ENCODE assay signal across 11 cellular contexts in genomic region chr5:166977916-166978434, GRCh38. TPM values are rescaled to one million over a fixed set of nuclear protein-coding genes. Genes with fewer than 3 reads are reported as not detected.
DNase-seq lines count a peak whose midpoint lies in the region; ATAC-seq, FAIRE-seq and TF ChIP-seq lines count a peak whose summit lies in the region.
"Had no signal": no experiment of that assay in that cellular context is flagged by ENCODE, and none has a peak within 500 bp of the region (broad histone marks: within the 10 kb centered on the region; RNA-seq: fewer than 3 reads in every experiment).

No MANE protein-coding gene starts in this region.

- peak overlapping the region; percentile 70 for H3K9ac ChIP-seq in iPS-15b (ENCODE audit: low read depth, low read length)
- no peak overlapping the region for H3K9ac ChIP-seq in kidney (ENCODE audit: low read length in 2 of 2)

- ATAC-seq in body of pancreas: no peak

- WGBS in body of pancreas, 2 donors: 21 to 38% methylated on average over 4 to 7 of the region's 7 CpGs

- H3K27ac Mint-ChIP-seq in CD14-positive monocyte: no peak overlapping the region
- H3K27ac Mint-ChIP-seq in progenitor cell of endocrine pancreas: peak overlapping the region; percentile 17

- H3K4me3 Mint-ChIP-seq in CD14-positive monocyte (peak overlapping the region; percentile 72 to 87), progenitor cell of endocrine pancreas (ENCODE audit: low read depth) (peak overlapping the region; percentile 95)

- TF ChIP-seq CTCF in CD14-positive monocyte (IDR thresholded peaks at IDR 0.05) (no peak), body of pancreas (IDR thresholded peaks at IDR 0.05) (no peak), progenitor cell of endocrine pancreas (IDR thresholded peaks at IDR 0.05; ENCODE audit: unreplicated experiment) (no peak), kidney (IDR thresholded peaks at IDR 0.05; ENCODE audit: borderline replicate concordance, extremely low read depth, insufficient read depth) (no peak)

- H3K4me3 ChIP-seq in body of pancreas (peak overlapping the region in 1 of 2 donors; percentile 57), iPS-15b (ENCODE audit: low read depth, low read length) (peak overlapping the region; percentile 84), kidney (ENCODE audit: low read length in 2 of 2) (peak overlapping the region in 1 of 2 donors; percentile 49)

- H3K9me3 ChIP-seq in body of pancreas (no peaks in the 10 kb centered on the region), iPS-15b (ENCODE audit: control insufficient read depth, insufficient read depth, low read length) (no peaks in the 10 kb centered on the region), kidney (ENCODE audit: control insufficient read depth in 1 of 2, low read length in 2 of 2) (no peaks in the 10 kb centered on the region)

- H3K27me3 ChIP-seq in body of pancreas (no peaks in the 10 kb centered on the region), iPS-15b (ENCODE audit: control insufficient read depth, insufficient read depth, low read length) (peaks cover 44% of the 10 kb centered on the region)

- H3K9me3 Mint-ChIP-seq in CD14-positive monocyte (peaks cover 0 to 4% (median 0%) of the 10 kb centered on the region in 7 donors), progenitor cell of endocrine pancreas (ENCODE audit: low read depth) (no peaks in the 10 kb centered on the region)

- DNase-seq in CD14-positive monocyte (ENCODE audit: low spot score) (no peak), body of pancreas (no peak), progenitor cell of endocrine pancreas (ENCODE audit: low spot score, unreplicated experiment) (no peak), RPMI8226 (no peak), kidney (no peak), DMS53 (lab: John Stamatoyannopoulos, UW) (no peak), DMS114 treated with DMSO at 0.1 percent for 48 hours (lab: John Stamatoyannopoulos, UW; ENCODE audit: unreplicated experiment) (no peak)
- DNase-seq: NCI-H510A treated with DMSO at 0.1 percent for 48 hours; stimulated activated CD4-positive, alpha-beta T cell treated with anti-CD3 and anti-CD28 coated beads, Interleukin-1b, Interleukin-23, amount 100 ng/mL, for 48 hours had no signal

- intact Hi-C loops in CD14-positive monocyte (cut with micrococcal nuclease) (no loop called here), body of pancreas (cut with DNase I) (loop anchor here (10.0 kb wide), 1 partner anchor 57 kb away; no protein-coding TSS in a partner anchor), kidney (cut with DNase I) (no loop called here)

- H3K36me3 ChIP-seq in body of pancreas (replicated peaks in 1 of 2; ENCODE audit: insufficient read depth in 1 of 2, low read depth in 2 of 2): no peaks in the 10 kb centered on the region
- no peaks in the 10 kb centered on the region for H3K36me3 ChIP-seq in iPS-15b (ENCODE audit: control insufficient read depth, insufficient read depth, low read length)
- no peaks in the 10 kb centered on the region for H3K36me3 ChIP-seq in kidney (ENCODE audit: control insufficient read depth in 1 of 2, insufficient read depth in 2 of 2, low read length in 2 of 2)

- peaks cover 15 to 24% (median 24%) of the 10 kb centered on the region in 3 donors for H3K27me3 Mint-ChIP-seq in CD14-positive monocyte (ENCODE audit: low read depth in 3 of 3)
- H3K27me3 Mint-ChIP-seq in progenitor cell of endocrine pancreas: peaks cover 46% of the 10 kb centered on the region

- peaks cover 36% of the 10 kb centered on the region for H3K4me1 ChIP-seq in body of pancreas
- peaks cover 22% of the 10 kb centered on the region for H3K4me1 ChIP-seq in iPS-15b (ENCODE audit: control insufficient read depth, insufficient read depth, low read length)
- H3K4me1 ChIP-seq in kidney (ENCODE audit: control insufficient read depth in 1 of 2, insufficient read depth in 1 of 2, low read depth in 1 of 2, low read length in 2 of 2): peaks cover 0 to 6% of the 10 kb centered on the region in 2 donors

- no peak for TF ChIP-seq POLR2A in body of pancreas (IDR thresholded peaks at IDR 0.05)

- H3K36me3 Mint-ChIP-seq in CD14-positive monocyte (no peaks in the 10 kb centered on the region), progenitor cell of endocrine pancreas (ENCODE audit: insufficient read depth) (no peaks in the 10 kb centered on the region)

- H3K27ac ChIP-seq in body of pancreas: peak overlapping the region in 3 of 4 donors; percentile 38 to 59 (median 45)
- H3K27ac ChIP-seq in kidney (ENCODE audit: low read depth in 2 of 2, low read length in 2 of 2): no peak overlapping the region

- FAIRE-seq in kidney (lab: Jason Lieb, UNC): no peak

- H3K4me1 Mint-ChIP-seq in CD14-positive monocyte (peaks cover 22% of the 10 kb centered on the region), progenitor cell of endocrine pancreas (ENCODE audit: low read depth) (peaks cover 19% of the 10 kb centered on the region)

RNA-seq across cellular contexts. Expression of gene TENM2, which starts 0.9 kb away (rescaled TPM):
- polyA plus RNA-seq in CD14-positive monocyte (not detected), kidney (ENCODE audit: insufficient read depth, low read depth, low replicate concordance) (0.77 TPM)
- total RNA-seq in body of pancreas (1 to 10 TPM in 1 of 2 donors, under 1 TPM in 1; 0.78 to 1.6 TPM), progenitor cell of endocrine pancreas (0.93 and 1.4 TPM in 2 replicates), kidney (0.19 TPM)
- total RNA-seq: T-helper 1 cell treated with Interleukin-12 subunit alpha and Interleukin-12 subunit beta and Interleukin-4 antibody, amounts not matched to agents 30 ng/mL and 1 ng/mL, for 36 hours had no signal

Comparison
In these comparisons a context has a peak if more than half of its experiments do, and no peak if none do; other contexts are left out.
1. H3K27ac ChIP-seq: peak in body of pancreas (3 of 4); none in kidney (0 of 2).